In genomic region chr21:46376856-46377453, GRCh38 we compare ENCODE assay signal across 1 cellular context.
TF ChIP-seq lines count a peak whose summit lies in the region.

No MANE protein-coding gene starts in this region.

TF ChIP-seq in GM23338, 12 proteins besides CTCF, POLR2A, EP300 and RAD21 (continued from another document):
- no peak for TF ChIP-seq ZNF462 (CRISPR knock-in tag; IDR thresholded peaks at IDR 0.05)
- TF ChIP-seq REST (IDR thresholded peaks at IDR 0.05; ENCODE audit: unreplicated experiment): no peak
- no peak for TF ChIP-seq ETS1 (IDR thresholded peaks at IDR 0.05)
- no peak for TF ChIP-seq ZNF114 (CRISPR knock-in tag; IDR thresholded peaks at IDR 0.05)
- no peak for TF ChIP-seq CREB1 (CRISPR knock-in tag; IDR thresholded peaks at IDR 0.05; ENCODE audit: low read depth)
- TF ChIP-seq JUNB (IDR thresholded peaks at IDR 0.05; ENCODE audit: unreplicated experiment): no peak
- no peak for TF ChIP-seq ZNF331 (CRISPR knock-in tag; IDR thresholded peaks at IDR 0.05; ENCODE audit: low read depth)
- no peak for TF ChIP-seq EZH2 (IDR thresholded peaks at IDR 0.05; ENCODE audit: low read depth, unreplicated experiment)
- TF ChIP-seq STAT1 (IDR thresholded peaks at IDR 0.05; ENCODE audit: unreplicated experiment): no peak
- no peak for TF ChIP-seq EZH2phosphoT487 (IDR thresholded peaks at IDR 0.05; ENCODE audit: unreplicated experiment)
- TF ChIP-seq NANOG (IDR thresholded peaks at IDR 0.05; ENCODE audit: borderline replicate concordance): no peak
